ENCODE assay signal across 27 cellular contexts in genomic region chr19:47074621-47075020, GRCh38. TPM values are rescaled to one million over a fixed set of nuclear protein-coding genes. Genes with fewer than 3 reads are reported as not detected.
"Had no signal": no experiment of that assay in that cellular context is flagged by ENCODE, and none has a peak within 500 bp of the region (broad histone marks: within the 10 kb centered on the region; RNA-seq: fewer than 3 reads in every experiment).

No MANE protein-coding gene starts in this region.

- DNase-seq: effector CD8-positive, alpha-beta T cell; endodermal cell; esophagus squamous epithelium; foreskin melanocyte; kidney glomerular epithelial cell; left colon; left ventricle myocardium inferior; natural killer cell; right lobe of liver; small intestine; stimulated activated CD4-positive, alpha-beta T cell treated with anti-CD3 and anti-CD28 coated beads, Interleukin-15, amount 100 ng/mL, for 24 hours; stimulated activated CD4-positive, alpha-beta T cell treated with anti-CD3 and anti-CD28 coated beads, Interleukin-2, amount 100 ng/mL, for 48 hours; stimulated activated CD8-positive, alpha-beta memory T cell treated with anti-CD3 and anti-CD28 coated beads, Interleukin-4, amount 100 ng/mL, for 48 hours; stimulated activated naive CD4-positive, alpha-beta T cell treated with Interleukin-2 at 50 U/mL for 16 hours; stomach; thyroid gland; trophoblast cell had no signal

- H3K27ac ChIP-seq: esophagus squamous epithelium, left ventricle myocardium inferior, parathyroid adenoma, right lobe of liver, stomach, thyroid gland, vagina had no signal

- H3K36me3 Mint-ChIP-seq: natural killer cell had no signal

- H3K9ac ChIP-seq: parathyroid adenoma had no signal

- H3K9me3 ChIP-seq: esophagus squamous epithelium, left ventricle myocardium inferior, right lobe of liver, stomach, thyroid gland, vagina had no signal

- H3K9me3 Mint-ChIP-seq: endodermal cell, memory B cell, natural killer cell had no signal

- H2AFZ ChIP-seq: parathyroid adenoma had no signal

- H3K27me3 ChIP-seq: esophagus squamous epithelium, right lobe of liver, stomach, thyroid gland, vagina had no signal

- H3K27ac Mint-ChIP-seq: progenitor cell of endocrine pancreas had no signal

- H3K4me3 Mint-ChIP-seq: endodermal cell, memory B cell, natural killer cell had no signal

- H3K27me3 Mint-ChIP-seq: memory B cell, progenitor cell of endocrine pancreas had no signal

- FAIRE-seq: colon, endothelial cell of umbilical vein, islet of Langerhans, small intestine had no signal

- H3K4me1 Mint-ChIP-seq: endodermal cell had no signal

- H3K4me3 ChIP-seq: esophagus squamous epithelium, left ventricle myocardium inferior, lung, right lobe of liver, stomach, thyroid gland, vagina had no signal

RNA-seq across cellular contexts. Expression of gene NPAS1, which starts 55.0 kb away (rescaled TPM):
- total RNA-seq: left ventricle myocardium inferior, ureter had no signal
- polyA plus RNA-seq: neural cell had no signal
